10 cellular contexts compared by ENCODE assay signal in genomic region chr1:81201779-81202178, GRCh38.
"Had no signal": no experiment of that assay in that cellular context is flagged by ENCODE, and none has a peak within 500 bp of the region (broad histone marks: within the 10 kb centered on the region; RNA-seq: fewer than 3 reads in every experiment).

No MANE protein-coding gene starts in this region.

- H3K9me3 ChIP-seq: HAP-1 had no signal

- DNase-seq: GM23248, GOT3, H7, H9, HCEC 1CT, HFFc6 had no signal

- H3K9ac ChIP-seq: GM23248 had no signal

- H3K4me2 ChIP-seq: GM23338 had no signal

- ATAC-seq: GM23338, HCT116 had no signal

- H3K4me3 ChIP-seq: GM23248, GM23338, HAP-1 had no signal

- H3K4me1 ChIP-seq: HAP-1 had no signal

- FAIRE-seq: H54 had no signal

- H2AFZ ChIP-seq: GM23248, GM23338 had no signal

- H3K36me3 ChIP-seq: HAP-1 had no signal

- H3K27ac ChIP-seq: GM23248 had no signal
